Comparison of ENCODE assay signal across 26 cellular contexts in the genomic region with DNA sequence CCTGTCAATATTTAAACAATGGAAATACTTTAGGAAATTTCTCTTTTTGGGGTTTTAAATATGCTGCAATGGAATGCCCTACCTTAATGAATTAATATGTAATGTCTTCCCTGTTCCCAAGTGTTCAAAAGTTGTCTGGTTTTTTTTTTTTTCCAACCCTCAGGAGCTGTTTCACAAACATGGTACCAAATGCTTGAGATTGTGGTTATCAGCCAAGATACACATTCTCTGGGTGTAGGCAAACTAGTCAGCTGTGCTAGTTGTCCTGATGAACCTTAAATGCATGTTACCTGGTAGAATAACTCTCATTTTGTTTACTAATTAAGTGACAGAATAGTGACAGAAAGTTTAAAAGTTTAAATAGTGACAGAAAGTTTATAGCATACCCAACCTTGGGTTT. TPM values are rescaled to one million over a fixed set of nuclear protein-coding genes. Genes with fewer than 3 reads are reported as not detected.
DNase-seq lines count a peak whose midpoint lies in the region; ATAC-seq, FAIRE-seq and TF ChIP-seq lines count a peak whose summit lies in the region.
"Had no signal": no experiment of that assay in that cellular context is flagged by ENCODE, and none has a peak within 500 bp of the region (broad histone marks: within the 10 kb centered on the region; RNA-seq: fewer than 3 reads in every experiment).

No MANE protein-coding gene starts in this region.

- no peaks in the 10 kb centered on the region for H3K36me3 Mint-ChIP-seq in nephron (ENCODE audit: low read depth)
- no peaks in the 10 kb centered on the region for H3K36me3 Mint-ChIP-seq in GM23338 (ENCODE audit: low read depth)
- H3K36me3 Mint-ChIP-seq: CD4-positive, CD25-positive, alpha-beta regulatory T cell had no signal

- H3K79me2 ChIP-seq in GM23338 (replicated peaks; ENCODE audit: insufficient read depth): no peaks in the 10 kb centered on the region

- H3K4me2 ChIP-seq in GM23338: no peak overlapping the region

- H3K4me1 ChIP-seq in ascending aorta: peaks cover 2 to 15% of the 10 kb centered on the region in 2 donors
- H3K4me1 ChIP-seq in thoracic aorta (ENCODE audit: control insufficient read depth in 1 of 2, low read depth in 2 of 2): peaks cover 29 to 71% of the 10 kb centered on the region in 2 donors
- no peaks in the 10 kb centered on the region; the same call in 1 of the 2 replicates for H3K4me1 ChIP-seq in GM23338 (ENCODE audit: insufficient read depth)

- H2AFZ ChIP-seq in GM23338: no peak overlapping the region

- H3K27me3 ChIP-seq in ascending aorta: no peaks in the 10 kb centered on the region
- H3K27me3 ChIP-seq in thoracic aorta (replicated peaks; ENCODE audit: insufficient read depth): no peaks in the 10 kb centered on the region
- no peaks in the 10 kb centered on the region for H3K27me3 ChIP-seq in GM23338 (ENCODE audit: insufficient read depth)

- no peak for FAIRE-seq in GM12891 (lab: Jason Lieb, UNC)
- FAIRE-seq: urothelium cell line had no signal

- H3K9me3 Mint-ChIP-seq in nephron (peaks cover 9% of the 10 kb centered on the region), GM23338 (no peaks in the 10 kb centered on the region)
- H3K9me3 Mint-ChIP-seq: activated CD8-positive, alpha-beta T cell treated with anti-CD3 and anti-CD28 coated beads for 36 hours; central memory CD8-positive, alpha-beta T cell; IgD-negative memory B cell; stimulated activated naive B cell treated with anti-CD40 and anti-IgM and Interleukin-4, amounts not matched to agents 10 μg/mL and 1 μg/mL and 100 μg/mL, for 72 hours had no signal

- no peaks in the 10 kb centered on the region for H3F3A ChIP-seq in GM23338 (replicated peaks; ENCODE audit: low read depth)

- H3K4me3 Mint-ChIP-seq in nephron: peak overlapping the region in 2 of 3 experiments; percentile 29 to 69
- no peak overlapping the region for H3K4me3 Mint-ChIP-seq in GM23338
- H3K4me3 Mint-ChIP-seq: activated CD8-positive, alpha-beta T cell treated with anti-CD3 and anti-CD28 coated beads for 36 hours; CD4-positive, CD25-positive, alpha-beta regulatory T cell; central memory CD8-positive, alpha-beta T cell; IgD-negative memory B cell; stimulated activated naive B cell treated with anti-CD40 and anti-IgM and Interleukin-4, amounts not matched to agents 10 μg/mL and 1 μg/mL and 100 μg/mL, for 72 hours had no signal

- H3K36me3 ChIP-seq in ascending aorta (no peaks in the 10 kb centered on the region), thoracic aorta (no peaks in the 10 kb centered on the region), GM23338 (ENCODE audit: insufficient read depth) (no peaks in the 10 kb centered on the region)

- H3K4me1 Mint-ChIP-seq in nephron: peaks cover 47% of the 10 kb centered on the region
- H3K4me1 Mint-ChIP-seq in GM23338: peaks cover 17% of the 10 kb centered on the region

- intact Hi-C loops in ascending aorta (cut with DNase I): no loop called here

- H4K20me1 ChIP-seq in GM23338 (replicated peaks; ENCODE audit: insufficient read depth): no peaks in the 10 kb centered on the region

- no peak for ATAC-seq in thoracic aorta (ENCODE audit: insufficient number of reproducible peaks, low FRiP score, low read depth)
- no peak for ATAC-seq in GM23338
- ATAC-seq in GM21529 (IDR thresholded peaks at IDR 0.05; ENCODE audit: unreplicated experiment): no peak
- ATAC-seq: activated CD4-positive, CD25-positive, alpha-beta regulatory T cell treated with anti-CD3 and anti-CD28 coated beads, Interleukin-2, amount 50 U/mL, for 24 hours; activated CD8-positive, alpha-beta T cell treated with anti-CD3 and anti-CD28 coated beads for 36 hours; sciatic nerve; stimulated activated naive B cell treated with anti-CD40 and anti-IgM and Interleukin-4, amounts not matched to agents 10 μg/mL and 1 μg/mL and 100 μg/mL, for 72 hours had no signal

- H3K9me2 ChIP-seq in GM23338 (ENCODE audit: insufficient read depth): no peaks in the 10 kb centered on the region

- TF ChIP-seq CTCF in AG09309 (IDR thresholded peaks at IDR 0.05; ENCODE audit: control insufficient read depth, insufficient read depth, low read depth, low read length, missing control alignments) (no peak), ascending aorta (IDR thresholded peaks at IDR 0.05) (no peak), nephron (IDR thresholded peaks at IDR 0.05; ENCODE audit: unreplicated experiment in 3 of 3) (no peak), thoracic aorta (IDR thresholded peaks at IDR 0.05) (no peak), GM23338 (conservative IDR thresholded peaks at IDR 0.05; ENCODE audit: low read depth in 2 of 2) (no peak)

- DNase-seq in AG09309 (ENCODE audit: low read depth) (no peak), ascending aorta (ENCODE audit: low spot score in 2 of 2) (no peak), thoracic aorta (ENCODE audit: low spot score) (no peak), GM23338 (ENCODE audit: low spot score) (no peak), SHP77 (lab: John Stamatoyannopoulos, UW) (no peak), GM12891 (ENCODE audit: insufficient read length, low spot score) (no peak)
- DNase-seq: activated CD8-positive, alpha-beta T cell treated with anti-CD3 and anti-CD28 coated beads for 36 hours; activated gamma-delta T cell treated with Interleukin-2 at 50 U/mL for 16 hours; CD4-positive, CD25-positive, alpha-beta regulatory T cell; DMS53; erythroblast; GOT3; NCI-H1436; NCI-H2171 treated with DMSO at 0.1 percent for 48 hours; NCI-H69; nucleus accumbens; stimulated activated CD4-positive, alpha-beta T cell treated with anti-CD3 and anti-CD28 coated beads, Interleukin-1b, Interleukin-23, amount 100 ng/mL, for 48 hours; stimulated activated naive B cell treated with anti-CD40 and anti-IgM and Interleukin-4, amounts not matched to agents 10 μg/mL and 1 μg/mL and 100 μg/mL, for 72 hours had no signal

- H3K27me3 Mint-ChIP-seq in nephron (ENCODE audit: low read depth) (no peaks in the 10 kb centered on the region), GM23338 (ENCODE audit: insufficient read depth, low read depth, poor library complexity) (no peaks in the 10 kb centered on the region)
- H3K27me3 Mint-ChIP-seq: activated CD8-positive, alpha-beta T cell treated with anti-CD3 and anti-CD28 coated beads for 36 hours; CD4-positive, CD25-positive, alpha-beta regulatory T cell; central memory CD8-positive, alpha-beta T cell had no signal

- no peak for TF ChIP-seq POLR2A in GM12891 (IDR thresholded peaks at IDR 0.05; ENCODE audit: low read depth, low read length)

- H3K27ac Mint-ChIP-seq in nephron (no peak overlapping the region), GM23338 (no peak overlapping the region)
- H3K27ac Mint-ChIP-seq: activated CD8-positive, alpha-beta T cell treated with anti-CD3 and anti-CD28 coated beads for 36 hours; CD4-positive, CD25-positive, alpha-beta regulatory T cell; stimulated activated naive B cell treated with anti-CD40 and anti-IgM and Interleukin-4, amounts not matched to agents 10 μg/mL and 1 μg/mL and 100 μg/mL, for 72 hours had no signal

- H3K9me3 ChIP-seq in ascending aorta: no peaks in the 10 kb centered on the region
- no peaks in the 10 kb centered on the region for H3K9me3 ChIP-seq in thoracic aorta

- H3K4me3 ChIP-seq in AG09309 (ENCODE audit: control insufficient read depth, low read depth, low read length) (peak overlapping the region; percentile 45), ascending aorta (peak overlapping the region; percentile 7 to 57), thoracic aorta (peak overlapping the region; percentile 67), GM23338 (no peak overlapping the region)

- H3K27ac ChIP-seq in ascending aorta: peak overlapping the region; percentile 59 to 85
- H3K27ac ChIP-seq in thoracic aorta: peak overlapping the region; percentile 79 to 82
- H3K27ac ChIP-seq in GM23338 (ENCODE audit: low read depth): no peak overlapping the region
- H3K27ac ChIP-seq: RWPE1 had no signal

TF ChIP-seq in GM23338, 12 proteins besides CTCF, POLR2A, EP300 and RAD21 (continues in another document):
- TF ChIP-seq JUNB (IDR thresholded peaks at IDR 0.05; ENCODE audit: unreplicated experiment): no peak
- no peak for TF ChIP-seq CREB1 (CRISPR knock-in tag; IDR thresholded peaks at IDR 0.05; ENCODE audit: low read depth)
- TF ChIP-seq ZNF114 (CRISPR knock-in tag; IDR thresholded peaks at IDR 0.05): no peak
- no peak for TF ChIP-seq EZH2phosphoT487 (IDR thresholded peaks at IDR 0.05; ENCODE audit: unreplicated experiment)

TF ChIP-seq in GM12891, 5 proteins besides CTCF, POLR2A, EP300 and RAD21:
- TF ChIP-seq TAF1 (IDR thresholded peaks at IDR 0.05; ENCODE audit: low read depth, low read length) (no peak), POU2F2 (IDR thresholded peaks at IDR 0.05; ENCODE audit: low read depth, low read length) (no peak), PAX5 (IDR thresholded peaks at IDR 0.05; ENCODE audit: insufficient read depth, low read length, severe bottlenecking) (no peak), POLR2AphosphoS5 (IDR thresholded peaks at IDR 0.05; ENCODE audit: low read depth, low read length) (no peak), SPI1 (IDR thresholded peaks at IDR 0.05; ENCODE audit: low read depth, low read length) (no peak)
TF ChIP-seq in GM12891: peak in this region for 0.

RNA-seq across cellular contexts. Expression of a gene that starts 50.7 kb away (rescaled TPM):
- total RNA-seq in ascending aorta: 850 TPM
- 1,000 to 10,000 TPM; 1,134 to 3,147 TPM for total RNA-seq in thoracic aorta
- total RNA-seq in GM23338 (2014; rRNA removed; shearing (Covaris generic)): 60.4 and 72.1 TPM in 2 replicates
- polyA plus RNA-seq in GM23338 (2016; fragmentation: Nextera tagmentation; extraction: Ambion mirVana): 43.5 and 47.9 TPM in 2 replicates
- 2.1 TPM for polyA plus RNA-seq in GM12891 (2012; ENCODE audit: low read depth, missing spikeins)

RNA-seq across cellular contexts. Expression of a gene that starts 53.2 kb away (rescaled TPM):
- total RNA-seq in ascending aorta (7.9 TPM), thoracic aorta (10 to 100 TPM; 41.6 to 44.5 TPM)
- 13.0 and 14.5 TPM in 2 replicates for total RNA-seq in GM23338 (2014; rRNA removed; shearing (Covaris generic))
- polyA plus RNA-seq in GM23338 (2016; fragmentation: Nextera tagmentation; extraction: Ambion mirVana): 31.1 and 33.4 TPM in 2 replicates
- 8.0 TPM for polyA plus RNA-seq in GM12891 (2012; ENCODE audit: low read depth, missing spikeins)

Comparison
In these comparisons a context has a peak if more than half of its experiments do, and no peak if none do; other contexts are left out.
1. RNA of a gene that starts 50.7 kb away (total RNA-seq): 1,134 to 3,147 TPM in thoracic aorta and 850 TPM in ascending aorta (single experiment); 60.4 to 72.1 TPM in GM23338; every median in the first group is over 10 times any median in the second.